Comparison of ENCODE assay signal across 8 cellular contexts in genomic region chr17:73166731-73167581, GRCh38. TPM values are rescaled to one million over a fixed set of nuclear protein-coding genes. Genes with fewer than 3 reads are reported as not detected.
DNase-seq lines count a peak whose midpoint lies in the region; ATAC-seq and TF ChIP-seq lines count a peak whose summit lies in the region.

No MANE protein-coding gene starts in this region.

- H3K36me3 ChIP-seq in skeletal muscle tissue (ENCODE audit: control insufficient read depth in 3 of 3, insufficient read depth in 3 of 3, low read length in 3 of 3) (no peaks in the 10 kb centered on the region), body of pancreas (replicated peaks in 1 of 2; ENCODE audit: insufficient read depth in 1 of 2, low read depth in 2 of 2) (no peaks in the 10 kb centered on the region)

- H3K4me3 ChIP-seq in right cardiac atrium (ENCODE audit: low read length): peak overlapping the region; percentile 26
- H3K4me3 ChIP-seq in choroid plexus epithelial cell (ENCODE audit: low read depth, low read length): peak overlapping the region; percentile 57
- peak overlapping the region in 1 of 3 donors; percentile 34 for H3K4me3 ChIP-seq in skeletal muscle tissue (ENCODE audit: low read length in 3 of 3)
- no peak overlapping the region for H3K4me3 ChIP-seq in body of pancreas

- no peak for ATAC-seq in right cardiac atrium
- no peak for ATAC-seq in Right ventricle myocardium inferior
- ATAC-seq in body of pancreas: no peak

- no peak overlapping the region for H3K27ac ChIP-seq in right cardiac atrium (ENCODE audit: low read length)
- H3K27ac ChIP-seq in skeletal muscle tissue (ENCODE audit: low read depth, low read length): peak overlapping the region; percentile 36
- no peak overlapping the region for H3K27ac ChIP-seq in body of pancreas

- no peak for TF ChIP-seq POLR2A in body of pancreas (IDR thresholded peaks at IDR 0.05)

- intact Hi-C loops in right cardiac atrium (cut with DNase I): loop anchor here in 2 of 4 donors (10.0 kb wide), 2 partner anchors 182 to 442 kb away; no protein-coding TSS in a partner anchor
- intact Hi-C loops in Right ventricle myocardium inferior (cut with DNase I): no loop called here
- intact Hi-C loops in body of pancreas (cut with DNase I): loop anchor here (10.0 kb wide), 1 partner anchor 172 kb away; no protein-coding TSS in a partner anchor

- H3K4me1 ChIP-seq in right cardiac atrium (ENCODE audit: control insufficient read depth, insufficient read depth, low read length) (peaks cover 3% of the 10 kb centered on the region), skeletal muscle tissue (ENCODE audit: control insufficient read depth in 3 of 3, insufficient read depth in 3 of 3, low read length in 3 of 3) (peaks cover 21 to 24% (median 23%) of the 10 kb centered on the region in 3 donors), body of pancreas (peaks cover 28% of the 10 kb centered on the region)

- H3K27me3 ChIP-seq in right cardiac atrium (ENCODE audit: control insufficient read depth, insufficient read depth) (no peaks in the 10 kb centered on the region), skeletal muscle tissue (ENCODE audit: control insufficient read depth in 3 of 3, insufficient read depth in 3 of 3, low read length in 3 of 3) (peaks cover 55 to 62% (median 61%) of the 10 kb centered on the region in 3 donors), body of pancreas (peaks cover 0 to 9% of the 10 kb centered on the region in 2 donors)

- in situ Hi-C loops in KBM-7 (cut with MboI; ENCODE audit: low pct_unique_long_range_greater_than_20kb, low sequenced_read_pairs): no loop called here

- H3K9ac ChIP-seq in skeletal muscle tissue (ENCODE audit: low read depth in 1 of 3, low read length in 3 of 3): no peak overlapping the region

- DNase-seq in right cardiac atrium (no peak), Right ventricle myocardium inferior (ENCODE audit: missing footprints) (no peak), KBM-7 (peak; percentile 54), choroid plexus epithelial cell (ENCODE audit: low read depth) (no peak), midbrain (lab: John Stamatoyannopoulos, UW) (no peak), body of pancreas (no peak), SW480 (ENCODE audit: low spot score) (no peak)

- no peaks in the 10 kb centered on the region for H3K9me3 ChIP-seq in right cardiac atrium (ENCODE audit: control insufficient read depth, low read length)
- no peaks in the 10 kb centered on the region for H3K9me3 ChIP-seq in skeletal muscle tissue (ENCODE audit: control insufficient read depth in 3 of 3, low read length in 3 of 3)
- H3K9me3 ChIP-seq in body of pancreas: no peaks in the 10 kb centered on the region

- TF ChIP-seq CTCF in choroid plexus epithelial cell (conservative IDR thresholded peaks at IDR 0.05; ENCODE audit: low read depth, low read length) (no peak), body of pancreas (IDR thresholded peaks at IDR 0.05) (no peak)

- 66% methylated on average over 8 of the region's 8 CpGs for WGBS in right cardiac atrium
- WGBS in body of pancreas, 2 donors: 50 to 69% methylated on average over 8 of the region's 8 CpGs

RNA-seq across cellular contexts. Expression of gene SSTR2, which starts 2.1 kb away (rescaled TPM):
- under 1 TPM; 0.06 to 0.75 (median 0.30) TPM for total RNA-seq in right cardiac atrium
- polyA plus RNA-seq in right cardiac atrium: 0.29 TPM
- total RNA-seq in Right ventricle myocardium inferior: 0.73 TPM
- 1.6 TPM for total RNA-seq in skeletal muscle tissue
- 1 to 10 TPM in 1 of 2 donors, under 1 TPM in 1; 0.66 to 1.0 TPM for total RNA-seq in body of pancreas

RNA-seq across cellular contexts. Expression of gene COG1, which starts 25.9 kb away (rescaled TPM):
- 10 to 100 TPM; 38.5 to 51.4 (median 43.2) TPM for total RNA-seq in right cardiac atrium
- polyA plus RNA-seq in right cardiac atrium: 43.2 TPM
- total RNA-seq in Right ventricle myocardium inferior: 49.3 TPM
- 18.3 TPM for total RNA-seq in skeletal muscle tissue
- 10 to 100 TPM; 34.8 to 42.5 TPM for total RNA-seq in body of pancreas

Comparison
In these comparisons a context has a peak if more than half of its experiments do, and no peak if none do; other contexts are left out.
1. H3K4me3 ChIP-seq: peak in right cardiac atrium (single experiment) and choroid plexus epithelial cell (single experiment); none in body of pancreas (0 of 2).